In the genomic region with DNA sequence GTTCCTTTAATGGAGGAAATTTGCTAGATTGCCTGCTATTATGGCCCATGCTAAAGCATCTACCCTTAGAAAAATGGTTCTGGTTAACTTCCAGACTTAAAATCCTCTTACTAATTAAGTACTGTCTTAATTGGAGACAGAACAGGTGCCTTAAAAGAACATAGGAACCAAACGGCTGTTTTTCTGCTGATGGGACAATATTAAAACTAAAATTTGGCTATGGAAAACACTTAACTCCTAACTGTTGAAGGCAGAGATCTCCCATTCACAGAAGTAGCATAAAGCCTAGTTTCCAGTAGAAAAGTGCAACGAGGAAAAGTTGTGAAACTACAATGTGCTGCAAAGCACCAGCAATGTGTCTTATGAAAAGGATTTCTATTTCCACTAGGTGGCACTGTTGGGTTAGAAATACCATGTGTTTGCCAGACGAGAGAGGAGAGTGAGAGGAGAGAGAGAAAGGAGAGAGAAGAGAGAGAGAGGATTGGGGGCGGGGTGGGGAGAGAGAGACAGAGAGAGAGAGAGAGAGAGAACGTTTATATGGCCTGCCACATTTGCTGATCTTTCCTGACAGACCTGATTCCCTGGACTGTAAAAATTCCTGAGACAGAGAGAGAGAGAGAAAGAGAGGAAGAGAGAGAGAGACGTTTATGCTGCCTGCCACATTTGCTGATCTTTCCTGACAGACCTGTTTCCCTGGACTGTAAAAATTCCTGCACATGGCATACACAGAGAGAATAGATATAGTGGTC, we compare ENCODE assay signal across 8 cellular contexts. TPM values are rescaled to one million over a fixed set of nuclear protein-coding genes. Genes with fewer than 3 reads are reported as not detected.
DNase-seq lines count a peak whose midpoint lies in the region; ATAC-seq and TF ChIP-seq lines count a peak whose summit lies in the region.

No MANE protein-coding gene starts in this region.

- H3K36me3 ChIP-seq in PC-9 (ENCODE audit: low read depth) (no peaks in the 10 kb centered on the region), endodermal cell (ENCODE audit: control insufficient read depth, insufficient read depth, low read length) (no peaks in the 10 kb centered on the region)

- H3K9me2 ChIP-seq in PC-9 (ENCODE audit: insufficient read depth): no peaks in the 10 kb centered on the region

- peaks cover 23% of the 10 kb centered on the region for H3K9me3 Mint-ChIP-seq in endodermal cell

- peak; percentile 84 for ATAC-seq in GM21381 (IDR thresholded peaks at IDR 0.05; ENCODE audit: unreplicated experiment)

- TF ChIP-seq CTCF in PC-9 (conservative IDR thresholded peaks at IDR 0.05): peak; percentile 91
- peak; percentile 75 for TF ChIP-seq CTCF in endodermal cell (conservative IDR thresholded peaks at IDR 0.05)

- H3K4me1 ChIP-seq in PC-9 (replicated peaks; ENCODE audit: insufficient read depth): peaks cover 11% of the 10 kb centered on the region
- peaks cover 4% of the 10 kb centered on the region for H3K4me1 ChIP-seq in endodermal cell (ENCODE audit: control insufficient read depth, insufficient read depth, low read length)

- no peaks in the 10 kb centered on the region for H3K27me3 Mint-ChIP-seq in endodermal cell (ENCODE audit: insufficient read depth)

- BruUV-seq in PC-9 (replicated peaks; lab: Mats Ljungman, UMichigan): no TSS peak

- WGBS in endodermal cell (ENCODE audit: insufficient coverage in 1 of 2, insufficient read length in 1 of 2), 2 experiments: 49 to 52% methylated on average over 5 to 6 of the region's 6 CpGs

- no peaks in the 10 kb centered on the region for H3K9me3 ChIP-seq in PC-9 (ENCODE audit: insufficient read depth, low read depth)
- H3K9me3 ChIP-seq in endodermal cell (ENCODE audit: control insufficient read depth, low read length): peaks cover 31% of the 10 kb centered on the region

- H2AFZ ChIP-seq in PC-9: no peak overlapping the region

- H3K4me3 Mint-ChIP-seq in endodermal cell: no peak overlapping the region

- H3K27me3 ChIP-seq in PC-9 (ENCODE audit: insufficient read depth, low read depth): no peaks in the 10 kb centered on the region
- H3K27me3 ChIP-seq in endodermal cell (ENCODE audit: control insufficient read depth, insufficient read depth, low read length, poor library complexity, severe bottlenecking): no peaks in the 10 kb centered on the region

- H4K20me1 ChIP-seq in PC-9 (ENCODE audit: insufficient read depth): no peaks in the 10 kb centered on the region

- POLR2A ChIA-PET in PC-9 (lab: Charles Lee; ENCODE audit: unreplicated experiment): no interaction called here

- intact Hi-C loops in PC-9 (cut with micrococcal nuclease; ENCODE audit: unreplicated experiment): loop anchor here (1.0 kb wide), 1 partner anchor 13 kb away; no protein-coding TSS in a partner anchor

- no peaks in the 10 kb centered on the region for H3K79me2 ChIP-seq in PC-9 (ENCODE audit: low read depth)

- DNase-seq in NCI-H146 (lab: John Stamatoyannopoulos, UW) (peak; percentile 32), NCI-H146 treated with DMSO at 0.1 percent for 48 hours (lab: John Stamatoyannopoulos, UW; ENCODE audit: unreplicated experiment) (no peak), HT-29 (ENCODE audit: low spot score) (peak; percentile 87), PC-9 (peak; percentile 18 to 82), endodermal cell (peak; percentile 62), midbrain (lab: John Stamatoyannopoulos, UW) (peak; percentile 78), retina (no peak)

- peaks cover 3% of the 10 kb centered on the region for H3K36me3 Mint-ChIP-seq in endodermal cell (ENCODE audit: low read depth)

- no peak overlapping the region for H3K27ac Mint-ChIP-seq in endodermal cell

- no peak overlapping the region for H3K27ac ChIP-seq in PC-9
- H3K27ac ChIP-seq in endodermal cell (ENCODE audit: low read depth, low read length): no peak overlapping the region

- H3K9ac ChIP-seq in endodermal cell (ENCODE audit: extremely low read depth, low read length, poor library complexity, severe bottlenecking): no peak overlapping the region

- CTCF ChIA-PET in PC-9 (lab: Charles Lee): interaction anchor here (0.7 kb wide), 2 partner anchors 13 to 397 kb away, joined by 3 to 4 read pairs; no protein-coding TSS in a partner anchor

- H3K4me2 ChIP-seq in PC-9: peak overlapping the region; percentile 28; the same call in 1 of the 2 replicates

- peaks cover 3% of the 10 kb centered on the region for H3K4me1 Mint-ChIP-seq in endodermal cell

- peaks cover 10% of the 10 kb centered on the region; the same call in 1 of the 2 replicates for H3F3A ChIP-seq in PC-9 (ENCODE audit: insufficient read depth, low read depth)

- H3K4me3 ChIP-seq in PC-9 (no peak overlapping the region), endodermal cell (ENCODE audit: low read length) (no peak overlapping the region)

RNA-seq across cellular contexts. Expression of a gene that starts 51.5 kb away (rescaled TPM):
- total RNA-seq in HT-29 (2014; rRNA removed; shearing (Covaris generic)): not detected in 2 replicates
- not detected in 2 replicates for total RNA-seq in PC-9 (2021)
- 1 to 10 TPM; 1.5 to 4.7 TPM for total RNA-seq in endodermal cell
- polyA plus RNA-seq in endodermal cell (2013, experiment 1 of 2): 7.8 TPM
- polyA plus RNA-seq in endodermal cell (2013, experiment 2 of 2): 7.0 TPM

Comparison
In these comparisons a context has a peak if more than half of its experiments do, and no peak if none do; other contexts are left out.
1. DNase-seq: peak in NCI-H146 (single experiment), HT-29 (single experiment), PC-9 (2 of 2), endodermal cell (single experiment) and midbrain (single experiment); none in NCI-H146 treated with DMSO at 0.1 percent for 48 hours (single experiment) and retina (single experiment).